ENCODE assay signal across 10 cellular contexts in genomic region chr3:18556001-18556408, GRCh38.
A peak's percentile ranks its signal among the peaks of the same experiment; 100 is the strongest.
DNase-seq lines count a peak whose midpoint lies in the region; ATAC-seq lines count a peak whose summit lies in the region.
"Had no signal": no experiment of that assay in that cellular context is flagged by ENCODE, and none has a peak within 500 bp of the region (broad histone marks: within the 10 kb centered on the region; RNA-seq: fewer than 3 reads in every experiment).

No MANE protein-coding gene starts in this region.

- H3K27ac Mint-ChIP-seq in activated T-helper 2 cell treated with anti-CD3 and anti-CD28 coated beads, Interferon-gamma antibody, Interleukin-2, Interleukin-4, amounts not matched to agents 10 μg/mL and 5 μg/mL and 100 μg/mL, durations not matched to agents 14 hours and 24 hours and 36 hours, result peak overlapping the region; percentile 98
- peak overlapping the region; percentile 24 to 97 for H3K27ac Mint-ChIP-seq in stimulated activated naive CD8-positive, alpha-beta T cell treated with anti-CD3 and anti-CD28 coated beads, Interleukin-15, amount 100 ng/mL, for 72 hours

- no peaks in the 10 kb centered on the region for H3K27me3 Mint-ChIP-seq in activated T-helper 2 cell treated with anti-CD3 and anti-CD28 coated beads, Interferon-gamma antibody, Interleukin-2, Interleukin-4, amounts not matched to agents 10 μg/mL and 5 μg/mL and 100 μg/mL, durations not matched to agents 14 hours and 24 hours and 36 hours (ENCODE audit: low read depth)
- H3K27me3 Mint-ChIP-seq in stimulated activated naive CD8-positive, alpha-beta T cell treated with anti-CD3 and anti-CD28 coated beads, Interleukin-15, amount 100 ng/mL, for 72 hours, result no peaks in the 10 kb centered on the region
- H3K27me3 Mint-ChIP-seq: naive thymus-derived CD8-positive, alpha-beta T cell had no signal

- intact Hi-C loops in activated T-helper 2 cell treated with anti-CD3 and anti-CD28 coated beads, Interferon-gamma antibody, Interleukin-2, Interleukin-4, amounts not matched to agents 10 μg/mL and 5 μg/mL and 100 μg/mL, durations not matched to agents 14 hours and 24 hours and 36 hours (cut with micrococcal nuclease), result loop anchor here (1.0 to 10.0 kb wide), 8 partner anchors 101 to 1381 kb away; partner anchors contain the start of gene TBC1D5

- peaks cover 57% of the 10 kb centered on the region for H3K4me1 Mint-ChIP-seq in activated T-helper 2 cell treated with anti-CD3 and anti-CD28 coated beads, Interferon-gamma antibody, Interleukin-2, Interleukin-4, amounts not matched to agents 10 μg/mL and 5 μg/mL and 100 μg/mL, durations not matched to agents 14 hours and 24 hours and 36 hours (ENCODE audit: low read depth)
- H3K4me1 Mint-ChIP-seq in stimulated activated naive CD8-positive, alpha-beta T cell treated with anti-CD3 and anti-CD28 coated beads, Interleukin-15, amount 100 ng/mL, for 72 hours, result peaks cover 53% of the 10 kb centered on the region

- peaks cover 20% of the 10 kb centered on the region for H3K36me3 Mint-ChIP-seq in activated T-helper 2 cell treated with anti-CD3 and anti-CD28 coated beads, Interferon-gamma antibody, Interleukin-2, Interleukin-4, amounts not matched to agents 10 μg/mL and 5 μg/mL and 100 μg/mL, durations not matched to agents 14 hours and 24 hours and 36 hours (ENCODE audit: low read depth)

- DNase-seq in stimulated activated CD4-positive, alpha-beta T cell treated with anti-CD3 and anti-CD28 coated beads, Interleukin-12 subunit alpha, Interleukin-12 subunit beta, amount 100 ng/mL, for 48 hours (ENCODE audit: low read depth in 2 of 3, low spot score in 1 of 3), result peak; percentile 23 to 50 (median 38)
- DNase-seq in stimulated activated CD4-positive, alpha-beta T cell treated with anti-CD3 and anti-CD28 coated beads, Interleukin-4, amount 100 ng/mL, for 1 hour, result no peak
- DNase-seq in activated T-helper 2 cell treated with anti-CD3 and anti-CD28 coated beads, Interferon-gamma antibody, Interleukin-2, Interleukin-4, amounts not matched to agents 10 μg/mL and 5 μg/mL and 100 μg/mL, durations not matched to agents 14 hours and 24 hours and 36 hours (ENCODE audit: low spot score), result no peak
- DNase-seq in stimulated activated naive CD8-positive, alpha-beta T cell treated with anti-CD3 and anti-CD28 coated beads, Interleukin-15, amount 100 ng/mL, for 72 hours, result peak; percentile 19 to 65
- no peak for DNase-seq in hypothalamus (lab: John Stamatoyannopoulos, UW)
- DNase-seq in C1 segment of cervical spinal cord (lab: John Stamatoyannopoulos, UW), result no peak
- DNase-seq in KG1 (lab: John Stamatoyannopoulos, UW), result no peak
- DNase-seq: NCI-H2107 had no signal

- peak; percentile 10 for ATAC-seq in HG03439 (IDR thresholded peaks at IDR 0.05; ENCODE audit: unreplicated experiment)
- ATAC-seq in stimulated activated naive CD8-positive, alpha-beta T cell treated with anti-CD3 and anti-CD28 coated beads, Interleukin-15, amount 100 ng/mL, for 72 hours, result peak; percentile 79

- H3K4me3 Mint-ChIP-seq in activated T-helper 2 cell treated with anti-CD3 and anti-CD28 coated beads, Interferon-gamma antibody, Interleukin-2, Interleukin-4, amounts not matched to agents 10 μg/mL and 5 μg/mL and 100 μg/mL, durations not matched to agents 14 hours and 24 hours and 36 hours (ENCODE audit: low read depth), result no peak overlapping the region
- H3K4me3 Mint-ChIP-seq in stimulated activated naive CD8-positive, alpha-beta T cell treated with anti-CD3 and anti-CD28 coated beads, Interleukin-15, amount 100 ng/mL, for 72 hours, result peak overlapping the region in 1 of 2 donors; percentile 24

- H3K9me3 Mint-ChIP-seq in activated T-helper 2 cell treated with anti-CD3 and anti-CD28 coated beads, Interferon-gamma antibody, Interleukin-2, Interleukin-4, amounts not matched to agents 10 μg/mL and 5 μg/mL and 100 μg/mL, durations not matched to agents 14 hours and 24 hours and 36 hours, result peaks cover 10% of the 10 kb centered on the region
- H3K9me3 Mint-ChIP-seq in stimulated activated naive CD8-positive, alpha-beta T cell treated with anti-CD3 and anti-CD28 coated beads, Interleukin-15, amount 100 ng/mL, for 72 hours, result peaks cover 0 to 8% of the 10 kb centered on the region in 2 donors

Comparison
In these comparisons a context has a peak if more than half of its experiments do, and no peak if none do; other contexts are left out.
1. DNase-seq: peak in stimulated activated CD4-positive, alpha-beta T cell treated with anti-CD3 and anti-CD28 coated beads, Interleukin-12 subunit alpha, Interleukin-12 subunit beta, amount 100 ng/mL, for 48 hours (3 of 3) and stimulated activated naive CD8-positive, alpha-beta T cell treated with anti-CD3 and anti-CD28 coated beads, Interleukin-15, amount 100 ng/mL, for 72 hours (2 of 2); none in stimulated activated CD4-positive, alpha-beta T cell treated with anti-CD3 and anti-CD28 coated beads, Interleukin-4, amount 100 ng/mL, for 1 hour (single experiment), activated T-helper 2 cell treated with anti-CD3 and anti-CD28 coated beads, Interferon-gamma antibody, Interleukin-2, Interleukin-4, amounts not matched to agents 10 μg/mL and 5 μg/mL and 100 μg/mL, durations not matched to agents 14 hours and 24 hours and 36 hours (single experiment), hypothalamus (0 of 51), C1 segment of cervical spinal cord (0 of 14) and KG1 (single experiment).